18 cellular contexts compared by ENCODE assay signal in the genomic region with DNA sequence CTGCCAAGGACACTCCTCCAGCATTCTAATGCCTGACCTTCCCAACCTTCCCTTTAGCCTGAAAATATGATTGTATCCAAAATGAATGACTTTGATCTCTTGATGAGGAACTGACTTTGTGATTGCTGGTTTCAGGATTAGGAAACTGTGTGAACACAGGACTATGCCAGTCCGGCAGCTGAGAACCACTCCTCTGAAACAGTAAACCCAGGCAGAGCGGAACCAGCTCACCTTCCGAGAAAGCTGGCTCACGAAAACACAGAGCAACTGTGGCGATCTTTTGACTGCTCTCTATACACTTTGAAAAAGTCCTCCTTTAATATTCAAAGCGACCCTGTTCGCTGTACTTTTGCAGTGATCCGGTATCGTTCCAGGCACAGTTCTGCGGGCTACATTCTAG.
"Had no signal": no experiment of that assay in that cellular context is flagged by ENCODE, and none has a peak within 500 bp of the region (broad histone marks: within the 10 kb centered on the region; RNA-seq: fewer than 3 reads in every experiment).

No MANE protein-coding gene starts in this region.

- ATAC-seq: activated T-helper 17 cell treated with anti-CD3 and anti-CD28 coated beads, Interleukin-2, amount 50 U/mL, for 72 hours; body of pancreas; left lung had no signal

- H3K27me3 ChIP-seq: body of pancreas, left lung, right atrium auricular region, tibial nerve had no signal

- DNase-seq: activated CD4-positive, alpha-beta T cell treated with anti-CD3 and anti-CD28 coated beads, Interleukin-2, amount 50 U/mL, for 4 hours; activated naive CD4-positive, alpha-beta T cell; activated naive CD8-positive, alpha-beta T cell treated with anti-CD3 and anti-CD28 coated beads for 36 hours; amygdala; body of pancreas; central memory CD4-positive, alpha-beta T cell; dorsolateral prefrontal cortex; head of caudate nucleus; kidney; left lung; mammary epithelial cell; midbrain; nephron progenitor cell; T-helper 2 cell had no signal

- H3K27ac ChIP-seq: body of pancreas, dorsolateral prefrontal cortex, left lung, prostate gland, right atrium auricular region, tibial nerve had no signal

- H3K4me1 ChIP-seq: prostate gland had no signal

- H3K36me3 ChIP-seq: left lung, prostate gland, right atrium auricular region, tibial nerve had no signal

- H3K4me3 ChIP-seq: body of pancreas, dorsolateral prefrontal cortex, left lung, prostate gland, right atrium auricular region, tibial nerve had no signal

- H3K9me3 ChIP-seq: body of pancreas, left lung, prostate gland, right atrium auricular region, tibial nerve had no signal
